Comparison of ENCODE assay signal across 10 cellular contexts in the genomic region with DNA sequence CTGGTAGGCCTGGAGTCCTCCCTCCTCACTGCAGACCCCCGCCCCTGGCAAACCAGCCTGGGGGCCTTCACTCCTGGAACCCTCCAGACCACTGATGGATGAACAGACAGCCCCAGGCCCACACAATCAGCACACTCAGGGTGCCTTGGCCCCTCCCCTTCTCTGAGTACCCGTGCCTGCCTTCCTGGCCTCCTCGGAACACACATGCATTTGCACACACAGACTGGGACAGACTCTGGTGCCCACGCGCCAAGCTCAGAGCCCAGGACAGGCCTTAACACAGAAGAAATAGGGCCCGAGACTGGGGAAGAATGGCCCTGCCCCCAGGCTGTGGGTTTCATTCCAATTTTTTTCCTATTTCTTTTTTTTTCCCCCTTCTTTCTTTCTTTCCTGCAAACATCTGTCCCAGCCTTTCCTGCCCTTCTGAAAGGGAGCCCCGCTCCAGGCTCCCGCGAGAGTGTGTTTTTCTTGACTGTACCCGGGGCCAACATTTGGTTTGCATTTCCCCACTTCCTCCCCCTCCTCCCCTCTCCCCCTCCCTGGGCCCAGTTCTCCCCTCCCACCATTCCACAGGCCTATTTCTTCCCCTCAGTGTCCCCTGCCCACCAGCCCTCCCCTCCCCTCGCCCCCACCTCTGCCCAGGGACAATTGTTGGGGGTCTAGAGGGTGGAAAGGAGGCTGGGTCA. TPM values are rescaled to one million over a fixed set of nuclear protein-coding genes. Genes with fewer than 3 reads are reported as not detected.
A peak's percentile ranks its signal among the peaks of the same experiment; 100 is the strongest.
DNase-seq lines count a peak whose midpoint lies in the region; ATAC-seq and TF ChIP-seq lines count a peak whose summit lies in the region.
"Had no signal": no experiment of that assay in that cellular context is flagged by ENCODE, and none has a peak within 500 bp of the region (broad histone marks: within the 10 kb centered on the region; RNA-seq: fewer than 3 reads in every experiment).

No MANE protein-coding gene starts in this region.

- no peaks in the 10 kb centered on the region for H3K36me3 Mint-ChIP-seq in activated T-cell treated with anti-CD3 and anti-CD28 coated beads, Interleukin-2, amount 50 U/mL, for 24 hours (ENCODE audit: low read depth)

- H4K91ac ChIP-seq in neuronal stem cell (ENCODE audit: low read depth, low read length, poor library complexity): no peak overlapping the region

- DNase-seq in stimulated activated naive CD8-positive, alpha-beta T cell treated with anti-CD3 and anti-CD28 coated beads, Interleukin-15, amount 100 ng/mL, for 72 hours: no peak
- no peak for DNase-seq in stimulated activated naive CD8-positive, alpha-beta T cell treated with anti-CD3 and anti-CD28 coated beads, Interleukin-15, Interleukin-2, amounts not matched to agents 100 U/mL and 50 U/mL, for 24 hours
- no peak for DNase-seq in esophagus squamous epithelium (lab: John Stamatoyannopoulos, UW)
- DNase-seq in neuronal stem cell (ENCODE audit: low spot score): no peak
- no peak for DNase-seq in H4 (ENCODE audit: low spot score)
- no peak for DNase-seq in activated T-cell treated with anti-CD3 and anti-CD28 coated beads, Interleukin-2, amount 50 U/mL, for 48 hours
- DNase-seq in activated T-cell treated with anti-CD3 and anti-CD28 coated beads, Interleukin-2, amount 50 U/mL, for 24 hours: no peak
- DNase-seq: activated effector memory CD4-positive, alpha-beta T cell treated with anti-CD3 and anti-CD28 coated beads, Interleukin-2, amount 50 U/mL, for 16 hours; trophoblast cell had no signal

- H3K4me2 ChIP-seq in neuronal stem cell (ENCODE audit: insufficient read depth, low read length, poor library complexity, severe bottlenecking): no peak overlapping the region

- peak overlapping the region; percentile 78 for H2AFZ ChIP-seq in neuronal stem cell (ENCODE audit: low read length)

- H2BK12ac ChIP-seq in neuronal stem cell (ENCODE audit: low read length): peak overlapping the region; percentile 63

- H3K9me3 Mint-ChIP-seq in stimulated activated naive CD8-positive, alpha-beta T cell treated with anti-CD3 and anti-CD28 coated beads, Interleukin-15, amount 100 ng/mL, for 72 hours: no peaks in the 10 kb centered on the region
- H3K9me3 Mint-ChIP-seq in activated T-cell treated with anti-CD3 and anti-CD28 coated beads, Interleukin-2, amount 50 U/mL, for 24 hours: no peaks in the 10 kb centered on the region

- H3K14ac ChIP-seq in neuronal stem cell (ENCODE audit: low read length): no peak overlapping the region

- no peak overlapping the region for H3K27ac Mint-ChIP-seq in stimulated activated naive CD8-positive, alpha-beta T cell treated with anti-CD3 and anti-CD28 coated beads, Interleukin-15, amount 100 ng/mL, for 72 hours
- no peak overlapping the region for H3K27ac Mint-ChIP-seq in activated T-cell treated with anti-CD3 and anti-CD28 coated beads, Interleukin-2, amount 50 U/mL, for 24 hours

- peak; percentile 2 for ATAC-seq in stimulated activated naive CD8-positive, alpha-beta T cell treated with anti-CD3 and anti-CD28 coated beads, Interleukin-15, amount 100 ng/mL, for 72 hours
- ATAC-seq in stimulated activated naive CD8-positive, alpha-beta T cell treated with anti-CD3 and anti-CD28 coated beads, Interleukin-15, Interleukin-2, amounts not matched to agents 100 U/mL and 50 U/mL, for 24 hours: no peak
- no peak for ATAC-seq in GM21528 (IDR thresholded peaks at IDR 0.05; ENCODE audit: low FRiP score, unreplicated experiment)

- peaks cover 26% of the 10 kb centered on the region for H3K27me3 Mint-ChIP-seq in stimulated activated naive CD8-positive, alpha-beta T cell treated with anti-CD3 and anti-CD28 coated beads, Interleukin-15, amount 100 ng/mL, for 72 hours
- H3K27me3 Mint-ChIP-seq in activated T-cell treated with anti-CD3 and anti-CD28 coated beads, Interleukin-2, amount 50 U/mL, for 24 hours: peaks cover 18% of the 10 kb centered on the region

- no peaks in the 10 kb centered on the region for H3K9me3 ChIP-seq in esophagus squamous epithelium
- H3K9me3 ChIP-seq in neuronal stem cell (replicated peaks in 1 of 2; ENCODE audit: control insufficient read depth in 2 of 2, insufficient read depth in 1 of 2, low read depth in 1 of 2, low read length in 2 of 2): no peaks in the 10 kb centered on the region

- H2BK120ac ChIP-seq in neuronal stem cell (ENCODE audit: low read depth, low read length): peak overlapping the region; percentile 25

- no peak overlapping the region for H3K4ac ChIP-seq in neuronal stem cell (ENCODE audit: low read length)

- peaks cover 20% of the 10 kb centered on the region for H3K4me1 Mint-ChIP-seq in stimulated activated naive CD8-positive, alpha-beta T cell treated with anti-CD3 and anti-CD28 coated beads, Interleukin-15, amount 100 ng/mL, for 72 hours
- H3K4me1 Mint-ChIP-seq in activated T-cell treated with anti-CD3 and anti-CD28 coated beads, Interleukin-2, amount 50 U/mL, for 24 hours (ENCODE audit: low read depth): no peaks in the 10 kb centered on the region

- no peak overlapping the region for H3K9ac ChIP-seq in neuronal stem cell (ENCODE audit: low read depth, low read length, poor library complexity)

- no peak overlapping the region for H2BK5ac ChIP-seq in neuronal stem cell (ENCODE audit: low read length)

- H3K27me3 ChIP-seq in esophagus squamous epithelium: peaks cover 0 to 10% (median 0%) of the 10 kb centered on the region in 4 donors
- H3K27me3 ChIP-seq in neuronal stem cell (ENCODE audit: control insufficient read depth in 3 of 3, insufficient read depth in 3 of 3, low read depth in 1 of 3, low read length in 3 of 3): peaks cover 0 to 37% (median under 1%) of the 10 kb centered on the region in 3 experiments

- peak overlapping the region; percentile 86 for H2AK5ac ChIP-seq in neuronal stem cell (ENCODE audit: low read depth, low read length)

- no peaks in the 10 kb centered on the region for H3K79me1 ChIP-seq in neuronal stem cell (ENCODE audit: low read depth, low read length)

- H3K27ac ChIP-seq in esophagus squamous epithelium: peak overlapping the region; percentile 66 to 90 (median 80)
- H3K27ac ChIP-seq in neuronal stem cell (replicated peaks; ENCODE audit: low read length): no peak overlapping the region

- H4K8ac ChIP-seq in neuronal stem cell (ENCODE audit: low read depth, low read length): no peak overlapping the region

- peak overlapping the region; percentile 96 for H2BK15ac ChIP-seq in neuronal stem cell (ENCODE audit: low read length)

- peak overlapping the region in 3 of 4 donors; percentile 39 to 62 (median 41) for H3K4me3 ChIP-seq in esophagus squamous epithelium
- no peak overlapping the region for H3K4me3 ChIP-seq in neuronal stem cell (ENCODE audit: low read length in 2 of 2)

- H3K36me3 ChIP-seq in esophagus squamous epithelium: no peaks in the 10 kb centered on the region
- no peaks in the 10 kb centered on the region for H3K36me3 ChIP-seq in neuronal stem cell (replicated peaks in 1 of 2; ENCODE audit: control insufficient read depth in 2 of 2, insufficient read depth in 2 of 2, low read length in 2 of 2)

- intact Hi-C loops in esophagus squamous epithelium (cut with DNase I): no loop called here

- no peak overlapping the region for H3K23ac ChIP-seq in neuronal stem cell (ENCODE audit: low read depth, low read length, poor library complexity)

- no peak overlapping the region for H3K4me3 Mint-ChIP-seq in stimulated activated naive CD8-positive, alpha-beta T cell treated with anti-CD3 and anti-CD28 coated beads, Interleukin-15, amount 100 ng/mL, for 72 hours
- no peak overlapping the region for H3K4me3 Mint-ChIP-seq in activated T-cell treated with anti-CD3 and anti-CD28 coated beads, Interleukin-2, amount 50 U/mL, for 24 hours

- H3K18ac ChIP-seq in neuronal stem cell (ENCODE audit: low read length): peak overlapping the region; percentile 93

- no peak for TF ChIP-seq POLR2A in esophagus squamous epithelium (IDR thresholded peaks at IDR 0.05)

- H3K4me1 ChIP-seq in esophagus squamous epithelium (peaks cover 26 to 94% (median 50%) of the 10 kb centered on the region in 3 donors), neuronal stem cell (ENCODE audit: control insufficient read depth in 2 of 2, insufficient read depth in 1 of 2, low read depth in 1 of 2, low read length in 2 of 2) (peaks cover 8 to 21% of the 10 kb centered on the region in 2 donors)

- TF ChIP-seq CTCF in esophagus squamous epithelium (IDR thresholded peaks at IDR 0.05): no peak

- WGBS in esophagus squamous epithelium, 2 donors: 16 to 22% methylated on average over 9 to 10 of the region's 11 CpGs
- no CpG with 5 or more reads among the region's 11 CpGs for WGBS in neuronal stem cell (ENCODE audit: extremely low coverage in 2 of 2, insufficient read length in 2 of 2, insufficient replicate concordance in 1 of 2), 2 donors

RNA-seq across cellular contexts. Expression of a gene that starts 0.6 kb away (rescaled TPM):
- total RNA-seq in esophagus squamous epithelium: 100 to 1,000 TPM in 1 of 4 donors, 10 to 100 TPM in 3; 34.7 to 201 (median 59.2) TPM
- polyA plus RNA-seq in neuronal stem cell (2013, experiment 1 of 2): 1.1 TPM
- 1.3 TPM for polyA plus RNA-seq in neuronal stem cell (2013, experiment 2 of 2)
- total RNA-seq in H4 (2014; rRNA removed; shearing (Covaris generic)): 0.45 and 0.74 TPM in 2 replicates

Comparison
In these comparisons a context has a peak if more than half of its experiments do, and no peak if none do; other contexts are left out.
1. H3K4me3 ChIP-seq: peak in esophagus squamous epithelium (3 of 4); none in neuronal stem cell (0 of 2).
2. RNA of a gene that starts 0.6 kb away (total RNA-seq): 34.7 to 201 TPM in esophagus squamous epithelium; 0.45 to 0.74 TPM in H4; every median in the first group is over 10 times any median in the second.